ENCODE assay signal across 8 cellular contexts in the genomic region with DNA sequence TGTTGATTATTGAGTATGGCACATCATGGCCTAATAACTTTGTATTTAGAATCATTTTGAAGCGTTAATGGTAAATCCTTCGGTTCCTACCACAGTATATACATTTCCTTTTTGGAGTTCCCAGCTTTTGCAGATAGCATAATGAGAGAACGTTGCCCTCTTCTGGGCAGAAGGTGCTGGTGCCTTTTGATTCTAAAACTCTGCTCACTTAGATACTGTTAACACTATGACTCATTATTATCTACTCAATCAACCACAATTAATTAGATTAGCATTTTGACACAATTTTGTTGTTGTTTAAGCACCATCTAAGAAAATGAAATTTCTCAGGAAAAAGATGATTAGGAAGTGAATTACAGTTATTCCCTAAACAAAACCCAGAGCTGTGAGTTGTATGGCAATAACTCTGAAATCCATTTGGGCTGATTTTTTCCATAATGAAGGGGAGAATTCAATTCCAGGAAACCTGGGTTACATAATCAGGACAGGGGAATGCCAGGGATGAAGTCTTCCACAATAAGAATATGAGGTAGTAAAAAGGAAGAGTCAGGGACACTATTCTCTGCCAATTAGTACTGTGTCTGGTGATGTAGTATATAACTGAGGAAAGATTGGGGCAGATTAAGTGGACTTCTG. TPM values are rescaled to one million over a fixed set of nuclear protein-coding genes. Genes with fewer than 3 reads are reported as not detected.
DNase-seq lines count a peak whose midpoint lies in the region; ATAC-seq and TF ChIP-seq lines count a peak whose summit lies in the region.

No MANE protein-coding gene starts in this region.

- ATAC-seq in GM18867 (IDR thresholded peaks at IDR 0.05; ENCODE audit: unreplicated experiment) (peak; percentile 82), HG03280 (IDR thresholded peaks at IDR 0.05; ENCODE audit: unreplicated experiment) (peak; percentile 79), HG02970 (IDR thresholded peaks at IDR 0.05; ENCODE audit: low FRiP score, unreplicated experiment) (no peak)
- peak; percentile 61 for ATAC-seq in activated CD8-positive, alpha-beta T cell treated with anti-CD3 and anti-CD28 coated beads for 36 hours

- no peak overlapping the region for H3K27ac Mint-ChIP-seq in activated CD8-positive, alpha-beta T cell treated with anti-CD3 and anti-CD28 coated beads for 36 hours

- H3K4me3 Mint-ChIP-seq in activated CD8-positive, alpha-beta T cell treated with anti-CD3 and anti-CD28 coated beads for 36 hours = no peak overlapping the region

- no peaks in the 10 kb centered on the region for H3K36me3 Mint-ChIP-seq in activated CD8-positive, alpha-beta T cell treated with anti-CD3 and anti-CD28 coated beads for 36 hours (ENCODE audit: low read depth)

- peaks cover 4% of the 10 kb centered on the region for H3K27me3 Mint-ChIP-seq in activated CD8-positive, alpha-beta T cell treated with anti-CD3 and anti-CD28 coated beads for 36 hours

- CTCF ChIA-PET in activated CD8-positive, alpha-beta T cell treated with anti-CD3 and anti-CD28 coated beads for 36 hours (lab: Charles Lee) = interaction anchor here (0.6 to 3.2 kb wide), 31 partner anchors 11 to 730 kb away, joined by 3 to 48 read pairs (median 3); a partner anchor contains a TSS

- peaks cover 18% of the 10 kb centered on the region for H3K4me1 Mint-ChIP-seq in activated CD8-positive, alpha-beta T cell treated with anti-CD3 and anti-CD28 coated beads for 36 hours (ENCODE audit: low read depth)

- TF ChIP-seq CTCF in activated CD8-positive, alpha-beta T cell treated with anti-CD3 and anti-CD28 coated beads for 36 hours (IDR thresholded peaks at IDR 0.05) = peak; percentile 93

- H3K9me3 Mint-ChIP-seq in activated CD8-positive, alpha-beta T cell treated with anti-CD3 and anti-CD28 coated beads for 36 hours = no peaks in the 10 kb centered on the region

- peak; percentile 37 for DNase-seq in COR-L47 (lab: John Stamatoyannopoulos, UW)
- DNase-seq in NCI-H460 (ENCODE audit: extremely low read depth, low read depth) = peak; percentile 58
- DNase-seq in activated CD8-positive, alpha-beta T cell treated with anti-CD3 and anti-CD28 coated beads for 36 hours = peak; percentile 61
- DNase-seq in germinal center (ENCODE audit: low spot score) = peak; percentile 31
- peak; percentile 58 for DNase-seq in pons (ENCODE audit: low spot score)

- POLR2A ChIA-PET in activated CD8-positive, alpha-beta T cell treated with anti-CD3 and anti-CD28 coated beads for 36 hours (lab: Charles Lee) = interaction anchor here (2.9 kb wide), 1 partner anchor 136 kb away, joined by 10 read pairs; a partner anchor contains a TSS

- intact Hi-C loops in activated CD8-positive, alpha-beta T cell treated with anti-CD3 and anti-CD28 coated beads for 36 hours (cut with micrococcal nuclease) = loop anchor here (10.0 kb wide), 1 partner anchor 65 kb away; no protein-coding TSS in a partner anchor

RNA-seq across cellular contexts. Expression of a gene that starts 11.5 kb away (rescaled TPM):
- total RNA-seq in NCI-H460 (2014; rRNA removed; shearing (Covaris generic)) = 113 and 145 TPM in 2 replicates
- 846 and 847 TPM in 2 replicates for polyA plus RNA-seq in NCI-H460 (2014; cell fraction: nucleus; rRNA removed)
- total RNA-seq in activated CD8-positive, alpha-beta T cell treated with anti-CD3 and anti-CD28 coated beads for 36 hours = 100 to 1,000 TPM in 1 of 2 experiments, 10 to 100 TPM in 1; 99.8 to 102 TPM
